In the genomic region with DNA sequence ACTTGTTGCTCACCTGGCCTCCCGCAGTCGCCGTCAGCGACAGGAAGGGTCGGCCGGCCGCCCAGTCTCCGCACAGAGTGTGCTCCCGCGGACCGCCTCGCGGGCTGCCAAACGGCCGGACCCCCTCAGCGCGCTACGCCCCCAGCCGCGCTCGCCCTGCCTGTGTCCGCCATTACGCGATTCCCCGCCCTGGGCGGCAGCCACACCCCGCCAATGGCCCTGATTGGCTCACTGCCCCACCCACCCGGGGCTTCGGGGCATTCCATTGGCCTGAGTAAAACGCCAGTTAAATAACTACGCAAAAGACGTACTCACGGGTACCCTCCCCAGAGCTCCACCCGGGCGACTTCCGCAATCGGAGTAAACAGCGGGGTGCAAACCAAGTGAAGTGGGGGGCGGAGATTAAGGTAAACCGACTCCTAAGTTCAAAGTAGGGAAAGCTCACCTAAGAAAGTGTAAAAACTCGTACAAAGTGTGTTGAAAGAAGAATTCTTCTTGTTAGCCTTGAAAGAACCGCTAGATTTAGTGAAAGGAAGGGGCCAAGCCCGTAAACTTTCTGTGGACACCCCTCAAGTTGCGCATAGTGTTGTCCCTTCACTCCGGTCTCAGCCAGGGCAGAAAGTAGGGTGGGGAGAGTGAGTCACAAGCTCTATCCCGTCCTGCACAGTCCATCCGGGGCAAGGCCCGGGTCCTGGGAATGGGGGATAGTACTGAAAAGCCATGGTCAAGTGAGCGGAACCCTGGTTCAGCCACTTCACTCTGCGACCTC, we compare ENCODE assay signal across 8 cellular contexts. TPM values are rescaled to one million over a fixed set of nuclear protein-coding genes. Genes with fewer than 3 reads are reported as not detected.
DNase-seq lines count a peak whose midpoint lies in the region; ATAC-seq and TF ChIP-seq lines count a peak whose summit lies in the region.

A gene with protein sequence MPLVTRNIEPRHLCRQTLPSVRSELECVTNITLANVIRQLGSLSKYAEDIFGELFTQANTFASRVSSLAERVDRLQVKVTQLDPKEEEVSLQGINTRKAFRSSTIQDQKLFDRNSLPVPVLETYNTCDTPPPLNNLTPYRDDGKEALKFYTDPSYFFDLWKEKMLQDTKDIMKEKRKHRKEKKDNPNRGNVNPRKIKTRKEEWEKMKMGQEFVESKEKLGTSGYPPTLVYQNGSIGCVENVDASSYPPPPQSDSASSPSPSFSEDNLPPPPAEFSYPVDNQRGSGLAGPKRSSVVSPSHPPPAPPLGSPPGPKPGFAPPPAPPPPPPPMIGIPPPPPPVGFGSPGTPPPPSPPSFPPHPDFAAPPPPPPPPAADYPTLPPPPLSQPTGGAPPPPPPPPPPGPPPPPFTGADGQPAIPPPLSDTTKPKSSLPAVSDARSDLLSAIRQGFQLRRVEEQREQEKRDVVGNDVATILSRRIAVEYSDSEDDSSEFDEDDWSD (minus strand): TSS at position 195 of the 769 bp plus-strand sequence. CDS start 61,277 bp downstream, outside the sequence.

- peaks cover 8% of the 10 kb centered on the region for H3K4me1 ChIP-seq in ovary (ENCODE audit: insufficient read depth)
- peaks cover 18 to 41% of the 10 kb centered on the region in 2 donors for H3K4me1 ChIP-seq in thyroid gland

- H3K4me3 ChIP-seq in GM12864 (ENCODE audit: low read depth, low read length) (peak within 1 kb of the TSS; percentile 92), ovary (peak within 1 kb of the TSS; percentile 100), thyroid gland (replicated peaks in 1 of 3) (peak within 1 kb of the TSS; percentile 54 to 95 (median 88))

- DNase-seq in GM12864 (ENCODE audit: low read depth) (peak; percentile 96), NCI-H1417 (lab: John Stamatoyannopoulos, UW) (peak; percentile 98), SW 1271 (lab: John Stamatoyannopoulos, UW) (peak; percentile 85 to 94), Right ventricle myocardium inferior (ENCODE audit: missing footprints) (peak; percentile 98), ovary (peak; percentile 97 to 98 (median 98)), thyroid gland (peak; percentile 97 to 98)
- DNase-seq in activated naive CD8-positive, alpha-beta T cell treated with anti-CD3 and anti-CD28 coated beads, Interleukin-2, amount 50 U/mL, for 16 hours (ENCODE audit: low read depth, low spot score): peak; percentile 96

- H3K9me3 ChIP-seq in ovary (no peaks in the 10 kb centered on the region), thyroid gland (no peaks in the 10 kb centered on the region)

- no peak for TF ChIP-seq EP300 in ovary (IDR thresholded peaks at IDR 0.05)

- intact Hi-C loops in Right ventricle myocardium inferior (cut with DNase I) (loop anchor here (2.0 to 5.0 kb wide), 3 partner anchors 37 to 67 kb away; no protein-coding TSS in a partner anchor), ovary (cut with DNase I) (loop anchor here in 3 of 4 donors (2.0 to 10.0 kb wide), 3 partner anchors 55 to 115 kb away; partner anchors contain the start of gene AHDC1 (in 1 of the 3)), thyroid gland (cut with DNase I) (loop anchor here (10.0 kb wide), 1 partner anchor 65 kb away; no protein-coding TSS in a partner anchor)

- TF ChIP-seq CTCF in GM12864 (IDR thresholded peaks at IDR 0.05; ENCODE audit: low read depth, low read length, missing control alignments) (no peak), ovary (IDR thresholded peaks at IDR 0.05) (peak in 1 of 3 donors; percentile 11), thyroid gland (IDR thresholded peaks at IDR 0.05) (peak in 2 of 6 experiments; percentile 24 to 26)

- ATAC-seq in HG02759 (IDR thresholded peaks at IDR 0.05; ENCODE audit: unreplicated experiment): peak; percentile 88
- ATAC-seq in Right ventricle myocardium inferior: peak; percentile 96

- no peaks in the 10 kb centered on the region for H3K27me3 ChIP-seq in ovary
- no peaks in the 10 kb centered on the region for H3K27me3 ChIP-seq in thyroid gland

- peak; percentile 93 for TF ChIP-seq POLR2A in ovary (IDR thresholded peaks at IDR 0.05)
- peak; percentile 85 to 96 for TF ChIP-seq POLR2A in thyroid gland (IDR thresholded peaks at IDR 0.05)

- 0 to 1% (median 0%) methylated on average over 50 of the region's 50 CpGs for WGBS in ovary, 3 donors
- WGBS in thyroid gland, 2 donors: 0 to 2% methylated on average over 29 to 30 of the region's 50 CpGs

- H3K36me3 ChIP-seq in ovary (no peaks in the 10 kb centered on the region), thyroid gland (no peaks in the 10 kb centered on the region)

- H3K27ac ChIP-seq in ovary (peak within 1 kb of the TSS; percentile 95 to 99), thyroid gland (peak within 1 kb of the TSS; percentile 95 to 99 (median 98))

RNA-seq across cellular contexts. Expression of the gene that starts here (rescaled TPM):
- total RNA-seq in Right ventricle myocardium inferior (57.3 TPM), ovary (100 to 1,000 TPM in 5 of 7 donors, 10 to 100 TPM in 2; 28.0 to 163 (median 153) TPM), thyroid gland (10 to 100 TPM; 38.3 to 47.7 (median 46.7) TPM)
- 100 to 1,000 TPM in 1 of 2 donors, 10 to 100 TPM in 1; 58.0 to 233 TPM for polyA plus RNA-seq in ovary

Comparison
In these comparisons a context has a peak if more than half of its experiments do, and no peak if none do; other contexts are left out.
1. Peak in every context shown above with its lines: DNase-seq, ATAC-seq, H3K4me3 ChIP-seq and H3K27ac ChIP-seq.